26 cellular contexts compared by ENCODE assay signal in genomic region chr12:113866496-113866895, GRCh38.
"Had no signal": no experiment of that assay in that cellular context is flagged by ENCODE, and none has a peak within 500 bp of the region (broad histone marks: within the 10 kb centered on the region; RNA-seq: fewer than 3 reads in every experiment).

No MANE protein-coding gene starts in this region.

- ATAC-seq: stimulated activated effector memory CD8-positive, alpha-beta T cell treated with anti-CD3 and anti-CD28 coated beads, Interleukin-12 subunit alpha, Interleukin-12 subunit beta, amount 100 ng/mL, for 72 hours; stimulated activated memory B cell treated with anti-CD40 and anti-IgM and Interleukin-4, amounts not matched to agents 10 μg/mL and 1 μg/mL and 100 μg/mL, for 72 hours; stimulated activated naive B cell treated with anti-CD40 and anti-IgM and Interleukin-4, amounts not matched to agents 10 μg/mL and 1 μg/mL and 100 μg/mL, for 72 hours; stimulated activated naive CD8-positive, alpha-beta T cell treated with anti-CD3 and anti-CD28 coated beads, Interleukin-15, amount 100 ng/mL, for 72 hours; stimulated activated naive CD8-positive, alpha-beta T cell treated with anti-CD3 and anti-CD28 coated beads, Interleukin-15, Interleukin-2, amounts not matched to agents 100 U/mL and 50 U/mL, for 24 hours; upper lobe of right lung had no signal

- H3K36me3 ChIP-seq: thyroid gland, transverse colon, upper lobe of right lung, uterus had no signal

- H3K9me3 ChIP-seq: stomach, suprapubic skin, testis, thoracic aorta, thyroid gland, tibial artery, tibial nerve, transverse colon, upper lobe of left lung, upper lobe of right lung, uterus had no signal

- DNase-seq: stimulated activated CD4-positive, alpha-beta T cell treated with anti-CD3 and anti-CD28 coated beads, Interleukin-2, amount 100 ng/mL, for 48 hours; stimulated activated CD4-positive, alpha-beta T cell treated with anti-CD3 and anti-CD28 coated beads, Interleukin-4, amount 100 ng/mL, for 1 hour; stimulated activated CD4-positive, alpha-beta T cell treated with anti-CD3 and anti-CD28 coated beads, Interleukin-4, amount 100 ng/mL, for 24 hours; stimulated activated CD4-positive, alpha-beta T cell treated with anti-CD3 and anti-CD28 coated beads, Interleukin-4, amount 100 ng/mL, for 4 hours; stimulated activated CD8-positive, alpha-beta memory T cell treated with anti-CD3 and anti-CD28 coated beads, Interleukin-4, amount 100 ng/mL, for 48 hours; stimulated activated naive B cell treated with anti-CD40 and anti-IgM and Interleukin-4, amounts not matched to agents 10 μg/mL and 1 μg/mL and 100 μg/mL, for 72 hours; stimulated activated naive CD4-positive, alpha-beta T cell; stimulated activated naive CD4-positive, alpha-beta T cell treated with Interleukin-2 at 50 U/mL for 16 hours; stimulated activated naive CD8-positive, alpha-beta T cell treated with anti-CD3 and anti-CD28 coated beads, Interleukin-15, amount 100 ng/mL, for 72 hours; stimulated activated naive CD8-positive, alpha-beta T cell treated with anti-CD3 and anti-CD28 coated beads, Interleukin-15, Interleukin-2, amounts not matched to agents 100 U/mL and 50 U/mL, for 24 hours; stomach; substantia nigra; testis; thyroid gland; tibial artery; transverse colon; upper lobe of left lung; upper lobe of right lung; uterus had no signal

- H3K27me3 Mint-ChIP-seq: stimulated activated memory B cell treated with anti-CD40 and anti-IgM and Interleukin-4, amounts not matched to agents 10 μg/mL and 1 μg/mL and 100 μg/mL, for 72 hours; stimulated activated naive B cell treated with anti-CD40 and anti-IgM and Interleukin-4, amounts not matched to agents 10 μg/mL and 1 μg/mL and 100 μg/mL, for 72 hours; stimulated activated naive CD8-positive, alpha-beta T cell treated with anti-CD3 and anti-CD28 coated beads, Interleukin-15, amount 100 ng/mL, for 72 hours; stimulated activated naive CD8-positive, alpha-beta T cell treated with anti-CD3 and anti-CD28 coated beads, Interleukin-15, Interleukin-2, amounts not matched to agents 100 ng/mL and 50 ng/mL, for 24 hours; type B pancreatic cell had no signal

- H3K27ac Mint-ChIP-seq: stimulated activated effector memory CD8-positive, alpha-beta T cell treated with anti-CD3 and anti-CD28 coated beads, Interleukin-12 subunit alpha, Interleukin-12 subunit beta, amount 100 ng/mL, for 72 hours; stimulated activated memory B cell treated with anti-CD40 and anti-IgM and Interleukin-4, amounts not matched to agents 10 μg/mL and 1 μg/mL and 100 μg/mL, for 72 hours; stimulated activated naive B cell treated with anti-CD40 and anti-IgM and Interleukin-4, amounts not matched to agents 10 μg/mL and 1 μg/mL and 100 μg/mL, for 72 hours; stimulated activated naive CD8-positive, alpha-beta T cell treated with anti-CD3 and anti-CD28 coated beads, Interleukin-15, amount 100 ng/mL, for 72 hours; stimulated activated naive CD8-positive, alpha-beta T cell treated with anti-CD3 and anti-CD28 coated beads, Interleukin-15, Interleukin-2, amounts not matched to agents 100 ng/mL and 50 ng/mL, for 24 hours; type B pancreatic cell had no signal

- H3K4me3 ChIP-seq: stomach, suprapubic skin, testis, thoracic aorta, thyroid gland, tibial artery, tibial nerve, transverse colon, upper lobe of left lung, upper lobe of right lung, uterus had no signal

- H3K27ac ChIP-seq: stomach, suprapubic skin, testis, thoracic aorta, thyroid gland, tibial artery, tibial nerve, transverse colon, upper lobe of left lung, upper lobe of right lung, uterus had no signal

- H3K27me3 ChIP-seq: stomach, suprapubic skin, testis, thyroid gland, tibial artery, tibial nerve, transverse colon, upper lobe of left lung, upper lobe of right lung, uterus had no signal

- H3K9me3 Mint-ChIP-seq: stimulated activated effector memory CD8-positive, alpha-beta T cell treated with anti-CD3 and anti-CD28 coated beads, Interleukin-12 subunit alpha, Interleukin-12 subunit beta, amount 100 ng/mL, for 72 hours; stimulated activated memory B cell treated with anti-CD40 and anti-IgM and Interleukin-4, amounts not matched to agents 10 μg/mL and 1 μg/mL and 100 μg/mL, for 72 hours; stimulated activated naive B cell treated with anti-CD40 and anti-IgM and Interleukin-4, amounts not matched to agents 10 μg/mL and 1 μg/mL and 100 μg/mL, for 72 hours; stimulated activated naive CD8-positive, alpha-beta T cell treated with anti-CD3 and anti-CD28 coated beads, Interleukin-15, amount 100 ng/mL, for 72 hours; stimulated activated naive CD8-positive, alpha-beta T cell treated with anti-CD3 and anti-CD28 coated beads, Interleukin-15, Interleukin-2, amounts not matched to agents 100 ng/mL and 50 ng/mL, for 24 hours; type B pancreatic cell had no signal

- H3K4me1 ChIP-seq: thyroid gland, tibial artery, transverse colon, upper lobe of left lung, upper lobe of right lung, uterus had no signal

- H3K4me3 Mint-ChIP-seq: stimulated activated effector memory CD8-positive, alpha-beta T cell treated with anti-CD3 and anti-CD28 coated beads, Interleukin-12 subunit alpha, Interleukin-12 subunit beta, amount 100 ng/mL, for 72 hours; stimulated activated memory B cell treated with anti-CD40 and anti-IgM and Interleukin-4, amounts not matched to agents 10 μg/mL and 1 μg/mL and 100 μg/mL, for 72 hours; stimulated activated naive B cell treated with anti-CD40 and anti-IgM and Interleukin-4, amounts not matched to agents 10 μg/mL and 1 μg/mL and 100 μg/mL, for 72 hours; stimulated activated naive CD8-positive, alpha-beta T cell treated with anti-CD3 and anti-CD28 coated beads, Interleukin-15, amount 100 ng/mL, for 72 hours; stimulated activated naive CD8-positive, alpha-beta T cell treated with anti-CD3 and anti-CD28 coated beads, Interleukin-15, Interleukin-2, amounts not matched to agents 100 ng/mL and 50 ng/mL, for 24 hours; type B pancreatic cell had no signal
